Comparison of ENCODE assay signal across 2 cellular contexts in the genomic region with DNA sequence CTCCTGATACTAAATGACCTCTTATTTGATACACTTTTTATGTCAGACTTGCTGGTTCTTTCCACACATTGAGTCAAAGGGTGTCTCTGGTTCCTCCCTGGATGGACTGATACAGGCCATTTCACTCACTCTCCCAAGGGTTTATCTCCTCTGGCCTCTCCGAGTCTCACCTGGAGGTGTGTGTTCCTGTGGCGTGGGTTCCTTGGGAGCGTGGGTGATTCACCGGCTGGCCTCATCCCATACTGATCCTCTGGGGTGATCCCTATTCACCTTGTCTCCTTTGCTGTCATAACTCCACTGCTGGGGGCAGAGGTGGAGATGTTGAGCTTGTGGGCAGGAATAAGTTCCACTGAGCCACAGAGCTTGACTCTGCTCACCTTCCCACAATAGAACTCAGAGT.
TF ChIP-seq lines count a peak whose summit lies in the region.

No MANE protein-coding gene starts in this region.

TF ChIP-seq in IMR-90, 13 proteins besides CTCF, POLR2A, EP300 and RAD21:
- TF ChIP-seq RCOR1 (IDR thresholded peaks at IDR 0.05; ENCODE audit: insufficient replicate concordance, low read length) (no peak), CEBPB (IDR thresholded peaks at IDR 0.05; ENCODE audit: low read depth, low read length) (no peak), USF2 (IDR thresholded peaks at IDR 0.05; ENCODE audit: low read depth, low read length) (no peak), BHLHE40 (IDR thresholded peaks at IDR 0.05; ENCODE audit: low read depth, low read length) (no peak), RFX5 (IDR thresholded peaks at IDR 0.05; ENCODE audit: low read depth, low read length) (no peak), FOS (IDR thresholded peaks at IDR 0.05; ENCODE audit: low read depth, low read length) (no peak), MAZ (IDR thresholded peaks at IDR 0.05; ENCODE audit: borderline replicate concordance, low read depth, low read length) (no peak), MXI1 (IDR thresholded peaks at IDR 0.05; ENCODE audit: borderline replicate concordance, low read depth, low read length) (no peak), NFE2L2 (IDR thresholded peaks at IDR 0.05; ENCODE audit: low read depth, low read length) (no peak), SMC3 (IDR thresholded peaks at IDR 0.05; ENCODE audit: low read depth, low read length) (no peak), MAFK (IDR thresholded peaks at IDR 0.05; ENCODE audit: low read depth, low read length) (no peak), CHD1 (IDR thresholded peaks at IDR 0.05; ENCODE audit: low read depth, low read length) (no peak)
- TF ChIP-seq, protein P1, sequence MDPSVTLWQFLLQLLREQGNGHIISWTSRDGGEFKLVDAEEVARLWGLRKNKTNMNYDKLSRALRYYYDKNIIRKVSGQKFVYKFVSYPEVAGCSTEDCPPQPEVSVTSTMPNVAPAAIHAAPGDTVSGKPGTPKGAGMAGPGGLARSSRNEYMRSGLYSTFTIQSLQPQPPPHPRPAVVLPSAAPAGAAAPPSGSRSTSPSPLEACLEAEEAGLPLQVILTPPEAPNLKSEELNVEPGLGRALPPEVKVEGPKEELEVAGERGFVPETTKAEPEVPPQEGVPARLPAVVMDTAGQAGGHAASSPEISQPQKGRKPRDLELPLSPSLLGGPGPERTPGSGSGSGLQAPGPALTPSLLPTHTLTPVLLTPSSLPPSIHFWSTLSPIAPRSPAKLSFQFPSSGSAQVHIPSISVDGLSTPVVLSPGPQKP (IDR thresholded peaks at IDR 0.05; ENCODE audit: borderline replicate concordance, low read depth, low read length), result no peak

TF ChIP-seq in GM12878, 131 proteins besides CTCF, POLR2A, EP300 and RAD21:
- no peak for TF ChIP-seq NFXL1 (IDR thresholded peaks at IDR 0.05; ENCODE audit: borderline replicate concordance)
